Comparison of ENCODE assay signal across 20 cellular contexts in the genomic region with DNA sequence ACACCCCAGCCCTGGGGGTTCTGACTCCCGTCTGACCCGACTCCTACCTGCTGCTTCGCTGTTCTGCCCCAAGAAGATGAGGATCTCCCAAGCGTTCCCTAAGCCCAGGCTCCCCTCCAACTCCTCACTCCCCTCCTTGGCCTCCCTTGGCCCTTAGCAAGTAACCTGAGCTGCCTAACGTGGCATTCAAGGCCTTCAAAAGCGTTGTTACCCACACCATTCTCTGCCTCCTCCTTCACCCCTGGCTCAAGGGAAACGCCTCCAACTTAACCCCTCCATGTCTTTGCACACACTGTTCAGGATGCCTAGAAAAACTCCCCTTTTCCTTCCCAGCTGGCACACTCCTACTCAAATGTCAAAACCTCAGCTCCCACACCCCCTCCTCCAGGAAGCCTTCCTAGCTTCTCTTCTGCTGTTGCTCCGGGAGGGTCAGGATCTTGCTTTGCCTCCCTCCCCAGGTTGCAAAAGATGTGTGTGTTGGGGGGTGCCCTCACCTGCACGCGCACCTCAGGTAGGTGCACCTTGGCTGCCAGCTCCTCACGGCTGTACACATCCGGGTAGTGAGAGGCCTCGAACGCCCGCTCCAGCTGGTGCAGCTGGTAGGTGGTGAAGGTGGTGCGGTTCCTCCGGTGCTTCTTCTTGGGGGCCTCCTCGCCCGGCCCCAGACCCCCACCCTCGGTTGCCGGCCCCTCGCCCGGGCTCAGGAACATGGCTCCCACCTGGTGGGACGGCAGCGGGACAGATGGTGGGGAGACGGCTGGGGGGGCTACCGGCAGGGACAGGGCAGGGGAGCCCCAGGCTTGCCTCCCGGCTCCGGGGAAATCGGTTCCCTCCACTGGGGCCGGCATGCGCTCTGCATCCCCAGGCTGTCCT. TPM values are rescaled to one million over a fixed set of nuclear protein-coding genes. Genes with fewer than 3 reads are reported as not detected.
"Had no signal": no experiment of that assay in that cellular context is flagged by ENCODE, and none has a peak within 500 bp of the region (broad histone marks: within the 10 kb centered on the region; RNA-seq: fewer than 3 reads in every experiment).

No MANE protein-coding gene starts in this region.

- H3K27ac Mint-ChIP-seq: activated naive CD4-positive, alpha-beta T cell treated with anti-CD3 and anti-CD28 coated beads, Interleukin-2, amount 10 ng/mL, durations not matched to agents 7 days and 5 days; activated T-cell treated with anti-CD3 and anti-CD28 coated beads, Interleukin-2, amount 50 U/mL, for 24 hours; stimulated activated naive B cell treated with anti-CD40 and anti-IgM and Interleukin-4, amounts not matched to agents 10 μg/mL and 1 μg/mL and 100 μg/mL, for 72 hours had no signal

- H3K4me1 ChIP-seq: adrenal gland, thyroid gland had no signal

- H3K27ac ChIP-seq: adrenal gland, cardiac muscle cell, esophagus muscularis mucosa, thyroid gland had no signal

- DNase-seq: activated CD4-positive, alpha-beta T cell treated with anti-CD3 and anti-CD28 coated beads for 1 hour; activated CD4-positive, alpha-beta T cell treated with anti-CD3 and anti-CD28 coated beads, Interleukin-2, amount 50 U/mL, for 48 hours; activated naive CD4-positive, alpha-beta T cell treated with anti-CD3 and anti-CD28 coated beads, Interleukin-2, amount 10 ng/mL, durations not matched to agents 7 days and 5 days; activated T-cell treated with anti-CD3 and anti-CD28 coated beads, Interleukin-2, amount 50 U/mL, for 24 hours; adrenal gland; hypothalamus; naive B cell; nucleus accumbens; stimulated activated CD4-positive, alpha-beta T cell treated with anti-CD3 and anti-CD28 coated beads, Interleukin-2, amount 100 ng/mL, for 48 hours; stimulated activated naive B cell treated with anti-CD40 and anti-IgM and Interleukin-4, amounts not matched to agents 10 μg/mL and 1 μg/mL and 100 μg/mL, for 72 hours; T-helper 9 cell; thyroid gland had no signal

- H3K4me3 ChIP-seq: adrenal gland, cardiac muscle cell, esophagus muscularis mucosa, lung, thyroid gland had no signal

- FAIRE-seq: endometrium, urothelium cell line had no signal

- H3K9me3 ChIP-seq: adrenal gland, esophagus muscularis mucosa, thyroid gland had no signal

- H3K9me3 Mint-ChIP-seq: activated naive CD4-positive, alpha-beta T cell treated with anti-CD3 and anti-CD28 coated beads, Interleukin-2, amount 10 ng/mL, durations not matched to agents 7 days and 5 days; activated T-cell treated with anti-CD3 and anti-CD28 coated beads, Interleukin-2, amount 50 U/mL, for 24 hours; stimulated activated naive B cell treated with anti-CD40 and anti-IgM and Interleukin-4, amounts not matched to agents 10 μg/mL and 1 μg/mL and 100 μg/mL, for 72 hours had no signal

- H3K27me3 ChIP-seq: adrenal gland, cardiac muscle cell, thyroid gland had no signal

- H3K36me3 ChIP-seq: cardiac muscle cell had no signal

- H3K27me3 Mint-ChIP-seq: activated naive CD4-positive, alpha-beta T cell treated with anti-CD3 and anti-CD28 coated beads, Interleukin-2, amount 10 ng/mL, durations not matched to agents 7 days and 5 days; activated T-cell treated with anti-CD3 and anti-CD28 coated beads, Interleukin-2, amount 50 U/mL, for 24 hours; naive B cell; stimulated activated naive B cell treated with anti-CD40 and anti-IgM and Interleukin-4, amounts not matched to agents 10 μg/mL and 1 μg/mL and 100 μg/mL, for 72 hours had no signal

- ATAC-seq: stimulated activated naive B cell treated with anti-CD40 and anti-IgM and Interleukin-4, amounts not matched to agents 10 μg/mL and 1 μg/mL and 100 μg/mL, for 72 hours had no signal

- H3K4me3 Mint-ChIP-seq: activated naive CD4-positive, alpha-beta T cell treated with anti-CD3 and anti-CD28 coated beads, Interleukin-2, amount 10 ng/mL, durations not matched to agents 7 days and 5 days; activated T-cell treated with anti-CD3 and anti-CD28 coated beads, Interleukin-2, amount 50 U/mL, for 24 hours; naive B cell; stimulated activated naive B cell treated with anti-CD40 and anti-IgM and Interleukin-4, amounts not matched to agents 10 μg/mL and 1 μg/mL and 100 μg/mL, for 72 hours had no signal

RNA-seq across cellular contexts. Expression of a gene that starts 0.8 kb away (rescaled TPM):
- total RNA-seq: adrenal gland, cardiac muscle cell, esophagus muscularis mucosa, lung, mononuclear cell, posterior vena cava, skeletal muscle tissue, thyroid gland had no signal
- polyA plus RNA-seq: adrenal gland, cardiac muscle cell had no signal
